ENCODE assay signal across 1 cellular context in genomic region chrX:39859991-39860861, GRCh38.
TF ChIP-seq lines count a peak whose summit lies in the region.

No MANE protein-coding gene starts in this region.

TF ChIP-seq in GM12878, 131 proteins besides CTCF, POLR2A, EP300 and RAD21 (continued from another document and continues in another):
- TF ChIP-seq IRF3 (IDR thresholded peaks at IDR 0.05) (no peak), ZSCAN29 (IDR thresholded peaks at IDR 0.05) (no peak), YBX1 (IDR thresholded peaks at IDR 0.05) (no peak), MLLT1 (IDR thresholded peaks at IDR 0.05) (no peak), STAT1 (conservative IDR thresholded peaks at IDR 0.05) (no peak), BACH1 (IDR thresholded peaks at IDR 0.05; ENCODE audit: borderline replicate concordance) (no peak), CHD1 (IDR thresholded peaks at IDR 0.05; ENCODE audit: low read depth, low read length) (no peak), KLF5 (IDR thresholded peaks at IDR 0.05; ENCODE audit: partially characterized antibody) (peak; percentile 70), NFIC (IDR thresholded peaks at IDR 0.05; ENCODE audit: low read depth, low read length) (peak; percentile 90), CBFB (IDR thresholded peaks at IDR 0.05; ENCODE audit: low read depth) (peak; percentile 78), TBL1XR1 (IDR thresholded peaks at IDR 0.05; ENCODE audit: low read depth, low read length) (peak; percentile 81), TCF3 (IDR thresholded peaks at IDR 0.05; ENCODE audit: borderline replicate concordance, insufficient read depth, low read depth, low read length) (peak; percentile 99), STAT3 (IDR thresholded peaks at IDR 0.05; ENCODE audit: low read depth, low read length) (peak; percentile 72; the same call in 1 of the 2 replicates), PKNOX1 (IDR thresholded peaks at IDR 0.05) (0 out of 2 replicates have a peak, but pooled peaks have one; percentile 17), BHLHE40 (IDR thresholded peaks at IDR 0.05; ENCODE audit: borderline replicate concordance in 1 of 2, low read depth in 2 of 2, low read length in 1 of 2) (peak; percentile 62 to 79; a peak in 3 of 4 replicates), MYC (IDR thresholded peaks at IDR 0.05; ENCODE audit: insufficient read depth, insufficient read length, insufficient replicate concordance, low read length, severe bottlenecking) (no peak), RELA (IDR thresholded peaks at IDR 0.05; ENCODE audit: borderline replicate concordance, partially characterized antibody) (peak; percentile 14), SMAD5 (IDR thresholded peaks at IDR 0.05; ENCODE audit: low read depth) (no peak), CREB1 (IDR thresholded peaks at IDR 0.05; ENCODE audit: low read depth) (peak; percentile 95), ZNF217 (IDR thresholded peaks at IDR 0.05) (no peak; the same call in 1 of the 2 replicates), MTA2 (IDR thresholded peaks at IDR 0.05; ENCODE audit: low read depth) (peak; percentile 76), WRNIP1 (IDR thresholded peaks at IDR 0.05; ENCODE audit: borderline replicate concordance, low read depth, low read length) (no peak), SUZ12 (IDR thresholded peaks at IDR 0.05; ENCODE audit: unreplicated experiment) (no peak), ZBED1 (IDR thresholded peaks at IDR 0.05; ENCODE audit: borderline replicate concordance) (peak; percentile 31; the same call in 1 of the 2 replicates), POLR2AphosphoS5 (IDR thresholded peaks at IDR 0.05; ENCODE audit: low read length) (0 out of 2 replicates have a peak, but pooled peaks have one; percentile 46), SREBF2 (IDR thresholded peaks at IDR 0.05; ENCODE audit: low read length) (no peak), EED (IDR thresholded peaks at IDR 0.05; ENCODE audit: low read depth) (peak; percentile 82), PAX8 (IDR thresholded peaks at IDR 0.05) (no peak), TCF12 (IDR thresholded peaks at IDR 0.05; ENCODE audit: low read depth, low read length) (peak; percentile 96), SMAD1 (IDR thresholded peaks at IDR 0.05; ENCODE audit: low read depth, partially characterized antibody) (no peak), PRDM15 (CRISPR knock-in tag; IDR thresholded peaks at IDR 0.05) (no peak), LARP7 (IDR thresholded peaks at IDR 0.05) (no peak), MAX (IDR thresholded peaks at IDR 0.05; ENCODE audit: low read depth, low read length) (peak; percentile 53; the same call in 1 of the 2 replicates), POU2F2 (IDR thresholded peaks at IDR 0.05; ENCODE audit: borderline replicate concordance, low read depth, low read length) (peak; percentile 72; the same call in 2 of the 3 replicates), CEBPB (IDR thresholded peaks at IDR 0.05; ENCODE audit: borderline replicate concordance in 1 of 2, low read depth in 2 of 2, low read length in 2 of 2) (peak in 1 of 2 experiments; percentile 57; a peak in 1 of 4 replicates), EGR1 (IDR thresholded peaks at IDR 0.05; ENCODE audit: borderline replicate concordance in 1 of 2, low read depth in 2 of 2, low read length in 2 of 2) (peak in 1 of 2 experiments; percentile 57; a peak in 2 of 3 replicates), NR2C2 (IDR thresholded peaks at IDR 0.05; ENCODE audit: borderline replicate concordance, control insufficient read depth, insufficient read length, low read depth) (no peak), BRCA1 (IDR thresholded peaks at IDR 0.05; ENCODE audit: low read depth, low read length) (no peak), SPI1 (IDR thresholded peaks at IDR 0.05; ENCODE audit: borderline replicate concordance, insufficient read depth, low read depth, low read length) (no peak), PML (IDR thresholded peaks at IDR 0.05; ENCODE audit: low read length) (no peak), JUND (IDR thresholded peaks at IDR 0.05; ENCODE audit: low read depth, low read length) (peak; percentile 88), TARDBP (IDR thresholded peaks at IDR 0.05; ENCODE audit: borderline replicate concordance) (no peak), CBX3 (IDR thresholded peaks at IDR 0.05; ENCODE audit: borderline replicate concordance, low read depth) (no peak), SIN3A (IDR thresholded peaks at IDR 0.05; ENCODE audit: low read depth, low read length) (no peak), YY1 (IDR thresholded peaks at IDR 0.05; ENCODE audit: low read depth, low read length) (no peak; the same call in 1 of the 2 replicates), ETV6 (conservative IDR thresholded peaks at IDR 0.05 in 1 of 2, IDR thresholded peaks at IDR 0.05 in 1 of 2; ENCODE audit: borderline replicate concordance in 1 of 2, low read depth in 1 of 2) (peak in 1 of 2 experiments; percentile 95; a peak in 2 of 4 replicates), USF1 (IDR thresholded peaks at IDR 0.05; ENCODE audit: borderline replicate concordance, extremely low read length, insufficient read depth, low read depth, low read length) (no peak), ZNF207 (IDR thresholded peaks at IDR 0.05; ENCODE audit: borderline replicate concordance) (no peak)
- TF ChIP-seq, protein P1, sequence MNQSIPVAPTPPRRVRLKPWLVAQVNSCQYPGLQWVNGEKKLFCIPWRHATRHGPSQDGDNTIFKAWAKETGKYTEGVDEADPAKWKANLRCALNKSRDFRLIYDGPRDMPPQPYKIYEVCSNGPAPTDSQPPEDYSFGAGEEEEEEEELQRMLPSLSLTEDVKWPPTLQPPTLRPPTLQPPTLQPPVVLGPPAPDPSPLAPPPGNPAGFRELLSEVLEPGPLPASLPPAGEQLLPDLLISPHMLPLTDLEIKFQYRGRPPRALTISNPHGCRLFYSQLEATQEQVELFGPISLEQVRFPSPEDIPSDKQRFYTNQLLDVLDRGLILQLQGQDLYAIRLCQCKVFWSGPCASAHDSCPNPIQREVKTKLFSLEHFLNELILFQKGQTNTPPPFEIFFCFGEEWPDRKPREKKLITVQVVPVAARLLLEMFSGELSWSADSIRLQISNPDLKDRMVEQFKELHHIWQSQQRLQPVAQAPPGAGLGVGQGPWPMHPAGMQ (IDR thresholded peaks at IDR 0.05; ENCODE audit: borderline replicate concordance), result no peak
- TF ChIP-seq, protein P2, sequence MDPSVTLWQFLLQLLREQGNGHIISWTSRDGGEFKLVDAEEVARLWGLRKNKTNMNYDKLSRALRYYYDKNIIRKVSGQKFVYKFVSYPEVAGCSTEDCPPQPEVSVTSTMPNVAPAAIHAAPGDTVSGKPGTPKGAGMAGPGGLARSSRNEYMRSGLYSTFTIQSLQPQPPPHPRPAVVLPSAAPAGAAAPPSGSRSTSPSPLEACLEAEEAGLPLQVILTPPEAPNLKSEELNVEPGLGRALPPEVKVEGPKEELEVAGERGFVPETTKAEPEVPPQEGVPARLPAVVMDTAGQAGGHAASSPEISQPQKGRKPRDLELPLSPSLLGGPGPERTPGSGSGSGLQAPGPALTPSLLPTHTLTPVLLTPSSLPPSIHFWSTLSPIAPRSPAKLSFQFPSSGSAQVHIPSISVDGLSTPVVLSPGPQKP (IDR thresholded peaks at IDR 0.05; ENCODE audit: low read depth, low read length), result peak; percentile 77
- TF ChIP-seq, protein P3, sequence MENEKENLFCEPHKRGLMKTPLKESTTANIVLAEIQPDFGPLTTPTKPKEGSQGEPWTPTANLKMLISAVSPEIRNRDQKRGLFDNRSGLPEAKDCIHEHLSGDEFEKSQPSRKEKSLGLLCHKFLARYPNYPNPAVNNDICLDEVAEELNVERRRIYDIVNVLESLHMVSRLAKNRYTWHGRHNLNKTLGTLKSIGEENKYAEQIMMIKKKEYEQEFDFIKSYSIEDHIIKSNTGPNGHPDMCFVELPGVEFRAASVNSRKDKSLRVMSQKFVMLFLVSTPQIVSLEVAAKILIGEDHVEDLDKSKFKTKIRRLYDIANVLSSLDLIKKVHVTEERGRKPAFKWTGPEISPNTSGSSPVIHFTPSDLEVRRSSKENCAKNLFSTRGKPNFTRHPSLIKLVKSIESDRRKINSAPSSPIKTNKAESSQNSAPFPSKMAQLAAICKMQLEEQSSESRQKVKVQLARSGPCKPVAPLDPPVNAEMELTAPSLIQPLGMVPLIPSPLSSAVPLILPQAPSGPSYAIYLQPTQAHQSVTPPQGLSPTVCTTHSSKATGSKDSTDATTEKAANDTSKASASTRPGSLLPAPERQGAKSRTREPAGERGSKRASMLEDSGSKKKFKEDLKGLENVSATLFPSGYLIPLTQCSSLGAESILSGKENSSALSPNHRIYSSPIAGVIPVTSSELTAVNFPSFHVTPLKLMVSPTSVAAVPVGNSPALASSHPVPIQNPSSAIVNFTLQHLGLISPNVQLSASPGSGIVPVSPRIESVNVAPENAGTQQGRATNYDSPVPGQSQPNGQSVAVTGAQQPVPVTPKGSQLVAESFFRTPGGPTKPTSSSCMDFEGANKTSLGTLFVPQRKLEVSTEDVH (IDR thresholded peaks at IDR 0.05; ENCODE audit: low read depth, partially characterized antibody), result no peak
- TF ChIP-seq, protein P4, sequence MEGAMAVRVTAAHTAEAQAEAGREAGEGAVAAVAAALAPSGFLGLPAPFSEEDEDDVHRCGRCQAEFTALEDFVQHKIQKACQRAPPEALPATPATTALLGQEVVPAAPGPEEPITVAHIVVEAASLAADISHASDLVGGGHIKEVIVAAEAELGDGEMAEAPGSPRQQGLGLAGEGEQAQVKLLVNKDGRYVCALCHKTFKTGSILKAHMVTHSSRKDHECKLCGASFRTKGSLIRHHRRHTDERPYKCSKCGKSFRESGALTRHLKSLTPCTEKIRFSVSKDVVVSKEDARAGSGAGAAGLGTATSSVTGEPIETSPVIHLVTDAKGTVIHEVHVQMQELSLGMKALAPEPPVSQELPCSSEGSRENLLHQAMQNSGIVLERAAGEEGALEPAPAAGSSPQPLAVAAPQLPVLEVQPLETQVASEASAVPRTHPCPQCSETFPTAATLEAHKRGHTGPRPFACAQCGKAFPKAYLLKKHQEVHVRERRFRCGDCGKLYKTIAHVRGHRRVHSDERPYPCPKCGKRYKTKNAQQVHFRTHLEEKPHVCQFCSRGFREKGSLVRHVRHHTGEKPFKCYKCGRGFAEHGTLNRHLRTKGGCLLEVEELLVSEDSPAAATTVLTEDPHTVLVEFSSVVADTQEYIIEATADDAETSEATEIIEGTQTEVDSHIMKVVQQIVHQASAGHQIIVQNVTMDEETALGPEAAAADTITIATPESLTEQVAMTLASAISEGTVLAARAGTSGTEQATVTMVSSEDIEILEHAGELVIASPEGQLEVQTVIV (IDR thresholded peaks at IDR 0.05; ENCODE audit: borderline replicate concordance, partially characterized antibody), result no peak
